In the genomic region with DNA sequence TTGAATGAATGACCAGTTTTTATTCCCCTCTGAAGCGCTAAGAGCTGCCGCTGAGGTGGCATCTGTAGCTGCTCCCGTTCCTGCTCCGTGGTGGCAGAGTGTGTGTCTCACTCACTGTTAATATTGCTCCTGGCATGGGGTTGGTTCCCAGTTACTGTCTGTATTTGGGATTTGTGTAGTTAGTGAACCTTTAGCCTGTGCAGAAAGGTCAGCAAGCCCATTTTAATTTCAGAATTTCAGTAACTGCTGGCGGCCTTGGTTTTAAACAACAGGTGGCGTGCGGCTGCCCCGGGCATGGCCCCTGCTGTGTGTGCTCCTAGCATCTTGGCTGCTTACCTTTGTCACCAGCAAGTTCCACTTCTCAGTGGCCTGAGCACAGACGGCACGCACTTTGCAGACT, we compare ENCODE assay signal across 25 cellular contexts. TPM values are rescaled to one million over a fixed set of nuclear protein-coding genes. Genes with fewer than 3 reads are reported as not detected.
DNase-seq lines count a peak whose midpoint lies in the region; ATAC-seq, FAIRE-seq and TF ChIP-seq lines count a peak whose summit lies in the region.
"Had no signal": no experiment of that assay in that cellular context is flagged by ENCODE, and none has a peak within 500 bp of the region (broad histone marks: within the 10 kb centered on the region; RNA-seq: fewer than 3 reads in every experiment).

No MANE protein-coding gene starts in this region.

- H3K4me1 Mint-ChIP-seq in CD4-positive, CD25-positive, alpha-beta regulatory T cell, result peaks cover 13 to 34% (median 20%) of the 10 kb centered on the region in 4 donors

- peaks cover 16% of the 10 kb centered on the region for H3K4me1 ChIP-seq in CD4-positive, CD25-positive, alpha-beta regulatory T cell (ENCODE audit: control insufficient read depth, insufficient read depth, low read length, poor library complexity, severe bottlenecking)
- peaks cover 20 to 39% of the 10 kb centered on the region in 2 donors for H3K4me1 ChIP-seq in gastrocnemius medialis
- H3K4me1 ChIP-seq: A549 had no signal

- peak; percentile 33 for FAIRE-seq in GM12891 (lab: Jason Lieb, UNC)
- FAIRE-seq: A549, G401.6, H1, K562 had no signal

- peaks cover 78% of the 10 kb centered on the region for H3K36me3 ChIP-seq in CD4-positive, CD25-positive, alpha-beta regulatory T cell (ENCODE audit: control insufficient read depth, insufficient read depth, low read length)
- peaks cover 2 to 54% of the 10 kb centered on the region in 2 donors for H3K36me3 ChIP-seq in gastrocnemius medialis

- peak overlapping the region in 2 of 3 donors; percentile 57 to 58 for H3K27ac Mint-ChIP-seq in CD4-positive, CD25-positive, alpha-beta regulatory T cell

- H3K4me3 Mint-ChIP-seq in CD4-positive, CD25-positive, alpha-beta regulatory T cell, result no peak overlapping the region

- no peaks in the 10 kb centered on the region for H3K27me3 Mint-ChIP-seq in CD4-positive, CD25-positive, alpha-beta regulatory T cell
- H3K27me3 Mint-ChIP-seq: CD4-positive, alpha-beta memory T cell had no signal

- no peaks in the 10 kb centered on the region for H3K27me3 ChIP-seq in CD4-positive, CD25-positive, alpha-beta regulatory T cell (ENCODE audit: control insufficient read depth, insufficient read depth, low read length)
- no peaks in the 10 kb centered on the region for H3K27me3 ChIP-seq in gastrocnemius medialis
- H3K27me3 ChIP-seq: BLaER1 treated with 17β-estradiol and CSF1 and Interleukin-3, amounts not matched to agents 10 nM and 100 nM; Peyer's patch had no signal

- H3K36me3 Mint-ChIP-seq in CD4-positive, CD25-positive, alpha-beta regulatory T cell, result peaks cover 71% of the 10 kb centered on the region

- no peak overlapping the region for H3K4me3 ChIP-seq in CD4-positive, CD25-positive, alpha-beta regulatory T cell (ENCODE audit: low read depth, low read length)
- no peak overlapping the region for H3K4me3 ChIP-seq in gastrocnemius medialis
- H3K4me3 ChIP-seq: A549; BLaER1 treated with 17β-estradiol and CSF1 and Interleukin-3, amounts not matched to agents 10 nM and 100 nM; K562; Peyer's patch had no signal

- in situ Hi-C loops in gastrocnemius medialis (cut with MboI; ENCODE audit: low sequenced_read_pairs in 4 of 4), result no loop called here

- no peak for DNase-seq in CD4-positive, CD25-positive, alpha-beta regulatory T cell
- DNase-seq in GM12891 (ENCODE audit: insufficient read length, low spot score) (no peak), cerebellar cortex (ENCODE audit: low spot score) (peak; percentile 22), gastrocnemius medialis (peak in 1 of 2 donors; percentile 47), NCI-H146 (lab: John Stamatoyannopoulos, UW) (no peak)
- DNase-seq: AML-193; CD4-positive, alpha-beta memory T cell; COR-L47; DMS53; HCEC 1CT; NCI-H1105 treated with DMSO at 0.1 percent for 48 hours; NCI-H1694; NCI-H2081; NCI-H226; NCI-H510A; NCI-H69; Peyer's patch; SHP77 treated with DMSO at 0.1 percent for 48 hours had no signal

- intact Hi-C loops in gastrocnemius medialis (cut with DNase I; ENCODE audit: low total_unique reads), result loop anchor here (10.0 kb wide), 3 partner anchors 283 to 1403 kb away; partner anchors contain the start of genes SOD2 and TCP1

- no peak overlapping the region for H3K27ac ChIP-seq in CD4-positive, CD25-positive, alpha-beta regulatory T cell (ENCODE audit: insufficient read depth, low read length, poor library complexity, severe bottlenecking)
- H3K27ac ChIP-seq in gastrocnemius medialis, result peak overlapping the region; percentile 95 to 98 (median 96)
- H3K27ac ChIP-seq: A549; BLaER1 treated with 17β-estradiol and CSF1 and Interleukin-3, amounts not matched to agents 10 nM and 100 nM; Peyer's patch had no signal

- no peaks in the 10 kb centered on the region for H3K9me3 ChIP-seq in CD4-positive, CD25-positive, alpha-beta regulatory T cell (ENCODE audit: control insufficient read depth in 2 of 2, low read length in 2 of 2)
- H3K9me3 ChIP-seq in gastrocnemius medialis, result no peaks in the 10 kb centered on the region
- H3K9me3 ChIP-seq: A549; BLaER1 treated with 17β-estradiol and CSF1 and Interleukin-3, amounts not matched to agents 10 nM and 100 nM; Peyer's patch had no signal

- H3K9me3 Mint-ChIP-seq in CD4-positive, CD25-positive, alpha-beta regulatory T cell, result no peaks in the 10 kb centered on the region

- TF ChIP-seq POLR2A in GM12891 (IDR thresholded peaks at IDR 0.05; ENCODE audit: low read depth, low read length) (no peak), gastrocnemius medialis (IDR thresholded peaks at IDR 0.05) (no peak)

- ATAC-seq in CD4-positive, CD25-positive, alpha-beta regulatory T cell (ENCODE audit: low read depth in 2 of 2), result no peak
- ATAC-seq in gastrocnemius medialis, result no peak
- ATAC-seq in GM19023 (IDR thresholded peaks at IDR 0.05; ENCODE audit: unreplicated experiment), result no peak
- ATAC-seq in GM19467 (IDR thresholded peaks at IDR 0.05; ENCODE audit: unreplicated experiment), result no peak
- ATAC-seq: A549, K562 had no signal

- TF ChIP-seq CTCF in gastrocnemius medialis (IDR thresholded peaks at IDR 0.05 in 4 of 5, conservative IDR thresholded peaks at IDR 0.05 in 1 of 5), result no peak

TF ChIP-seq in GM12891, 5 proteins besides CTCF, POLR2A, EP300 and RAD21:
- TF ChIP-seq SPI1 (IDR thresholded peaks at IDR 0.05; ENCODE audit: low read depth, low read length) (no peak), POU2F2 (IDR thresholded peaks at IDR 0.05; ENCODE audit: low read depth, low read length) (no peak), PAX5 (IDR thresholded peaks at IDR 0.05; ENCODE audit: insufficient read depth, low read length, severe bottlenecking) (no peak), POLR2AphosphoS5 (IDR thresholded peaks at IDR 0.05; ENCODE audit: low read depth, low read length) (no peak), TAF1 (IDR thresholded peaks at IDR 0.05; ENCODE audit: low read depth, low read length) (no peak)

RNA-seq across cellular contexts. Expression of gene SLC22A1, which starts 54.1 kb away (rescaled TPM):
- total RNA-seq in CD4-positive, CD25-positive, alpha-beta regulatory T cell, result 2.5 TPM
- not detected for polyA plus RNA-seq in CD4-positive, CD25-positive, alpha-beta regulatory T cell
- 1.2 TPM for polyA plus RNA-seq in GM12891 (2012; ENCODE audit: low read depth, missing spikeins)
- 1 to 10 TPM in 2 of 4 donors, under 1 TPM in 2; 0.78 to 1.4 (median 1.1) TPM for total RNA-seq in gastrocnemius medialis
